Comparison of ENCODE assay signal across 8 cellular contexts in the genomic region with DNA sequence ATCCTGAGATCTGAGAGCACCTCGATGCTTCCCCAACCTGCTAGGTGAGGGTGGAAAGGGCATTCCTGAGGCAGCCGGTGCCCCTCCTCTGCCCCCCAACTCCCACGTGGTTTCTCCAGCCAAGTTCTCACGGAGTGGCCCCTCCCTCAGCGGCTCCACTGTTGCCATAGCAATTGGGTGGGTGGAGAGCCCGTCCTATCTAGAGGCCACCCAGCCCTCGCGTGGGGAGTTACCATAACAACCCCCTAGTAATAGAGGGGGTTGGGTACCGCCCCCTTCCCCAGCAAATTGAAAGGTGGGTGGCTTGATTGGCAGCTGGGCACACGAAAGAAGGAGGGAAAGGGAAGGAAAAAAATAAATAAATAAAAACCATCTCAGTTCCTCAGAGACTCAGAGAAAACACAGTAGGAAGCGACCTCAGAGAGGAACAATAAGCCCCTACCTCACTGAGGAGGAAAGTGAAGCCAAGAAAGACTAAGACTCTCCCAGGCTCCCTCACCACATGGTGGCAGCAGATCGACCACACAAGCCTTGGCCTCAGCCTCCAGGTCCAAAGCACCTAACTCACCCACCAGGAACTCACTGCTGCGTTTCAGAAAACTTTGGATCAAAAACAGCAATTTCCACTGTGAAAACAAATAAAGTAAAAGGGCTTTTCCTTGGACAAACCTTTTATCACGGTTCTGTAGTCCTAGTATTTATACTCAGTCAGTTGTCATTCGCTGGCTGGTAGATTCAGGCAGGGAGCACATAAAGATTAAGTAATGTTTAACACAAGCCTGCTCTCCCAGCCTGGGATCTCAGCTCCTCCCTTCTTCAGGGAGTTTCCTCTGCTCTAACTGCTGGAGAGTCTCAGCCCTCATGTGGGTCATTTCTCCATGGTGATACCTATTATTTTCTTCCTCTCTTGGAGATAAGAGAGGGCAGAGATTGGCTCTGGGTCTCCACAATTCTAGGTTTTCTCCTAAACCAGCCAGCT. TPM values are rescaled to one million over a fixed set of nuclear protein-coding genes. Genes with fewer than 3 reads are reported as not detected.
DNase-seq lines count a peak whose midpoint lies in the region; ATAC-seq, FAIRE-seq and TF ChIP-seq lines count a peak whose summit lies in the region.
"Not testable (repeated sequence)": the region's sequence is repeated elsewhere in the genome, so short reads cannot be mapped to it uniquely, and the experiment has no call there.

No MANE protein-coding gene starts in this region.

- H3K4me3 ChIP-seq in SJCRH30 (peak overlapping the region; percentile 35), epithelial cell of proximal tubule (ENCODE audit: low read depth, low read length) (peak overlapping the region; percentile 39), pancreas (peak overlapping the region in 1 of 4 donors; percentile 25), thoracic aorta (peak overlapping the region; percentile 47)

- not testable (repeated sequence) for FAIRE-seq in pancreas (lab: Jason Lieb, UNC)

- not testable (repeated sequence) for H3K27me3 ChIP-seq in SJCRH30; pancreas; thoracic aorta (replicated peaks; ENCODE audit: insufficient read depth)

- not testable (repeated sequence) for H3K27ac ChIP-seq in SJCRH30, pancreas, thoracic aorta

- not testable (repeated sequence) for H3K4me1 ChIP-seq in SJCRH30; pancreas; thoracic aorta (ENCODE audit: control insufficient read depth in 1 of 2, low read depth in 2 of 2)

- not testable (repeated sequence) for H3K9me3 ChIP-seq in SJCRH30 (replicated peaks); pancreas; thoracic aorta

- peak; percentile 9 for DNase-seq in EL
- peak; percentile 3 for DNase-seq in NCI-H1105 (lab: John Stamatoyannopoulos, UW)
- DNase-seq in SJCRH30 = peak; percentile 29 to 46
- DNase-seq in activated naive CD4-positive, alpha-beta T cell treated with anti-CD3 and anti-CD28 coated beads, Interleukin-2, amount 50 U/mL, for 16 hours = peak; percentile 12
- DNase-seq in epithelial cell of proximal tubule (ENCODE audit: low read depth); thoracic aorta (ENCODE audit: low spot score): not testable (repeated sequence)
- peak; percentile 12 for DNase-seq in kidney tubule cell (ENCODE audit: low spot score)
- peak in 4 of 6 donors; percentile 4 to 23 (median 12) for DNase-seq in pancreas

- H3K36me3 ChIP-seq in SJCRH30, pancreas, thoracic aorta: not testable (repeated sequence)

- intact Hi-C loops in pancreas (cut with DNase I) = not testable (repeated sequence)

- not testable (repeated sequence) for TF ChIP-seq CTCF in epithelial cell of proximal tubule (conservative IDR thresholded peaks at IDR 0.05; ENCODE audit: low read depth, low read length); pancreas (IDR thresholded peaks at IDR 0.05); thoracic aorta (IDR thresholded peaks at IDR 0.05)

- WGBS in pancreas, 2 donors = 1 to 2% methylated on average over 8 to 9 of the region's 15 CpGs

- ATAC-seq in pancreas = peak; percentile 60 to 84 (median 75)
- not testable (repeated sequence) for ATAC-seq in thoracic aorta (ENCODE audit: insufficient number of reproducible peaks, low FRiP score, low read depth)

RNA-seq across cellular contexts. Expression of a gene that starts 20.9 kb away (rescaled TPM):
- total RNA-seq in SJCRH30 (2014; rRNA removed; shearing (Covaris generic)) = 13.3 and 15.4 TPM in 2 replicates
- 8.3 and 8.8 TPM in 2 replicates for total RNA-seq in epithelial cell of proximal tubule
- 10 to 100 TPM in 3 of 6 donors, 1 to 10 TPM in 3; 6.6 to 17.8 (median 10.2) TPM for total RNA-seq in pancreas
- polyA plus RNA-seq in pancreas = 10 to 100 TPM; 11.4 to 13.4 TPM
- 10 to 100 TPM; 18.1 to 29.4 TPM for total RNA-seq in thoracic aorta
